In the genomic region with DNA sequence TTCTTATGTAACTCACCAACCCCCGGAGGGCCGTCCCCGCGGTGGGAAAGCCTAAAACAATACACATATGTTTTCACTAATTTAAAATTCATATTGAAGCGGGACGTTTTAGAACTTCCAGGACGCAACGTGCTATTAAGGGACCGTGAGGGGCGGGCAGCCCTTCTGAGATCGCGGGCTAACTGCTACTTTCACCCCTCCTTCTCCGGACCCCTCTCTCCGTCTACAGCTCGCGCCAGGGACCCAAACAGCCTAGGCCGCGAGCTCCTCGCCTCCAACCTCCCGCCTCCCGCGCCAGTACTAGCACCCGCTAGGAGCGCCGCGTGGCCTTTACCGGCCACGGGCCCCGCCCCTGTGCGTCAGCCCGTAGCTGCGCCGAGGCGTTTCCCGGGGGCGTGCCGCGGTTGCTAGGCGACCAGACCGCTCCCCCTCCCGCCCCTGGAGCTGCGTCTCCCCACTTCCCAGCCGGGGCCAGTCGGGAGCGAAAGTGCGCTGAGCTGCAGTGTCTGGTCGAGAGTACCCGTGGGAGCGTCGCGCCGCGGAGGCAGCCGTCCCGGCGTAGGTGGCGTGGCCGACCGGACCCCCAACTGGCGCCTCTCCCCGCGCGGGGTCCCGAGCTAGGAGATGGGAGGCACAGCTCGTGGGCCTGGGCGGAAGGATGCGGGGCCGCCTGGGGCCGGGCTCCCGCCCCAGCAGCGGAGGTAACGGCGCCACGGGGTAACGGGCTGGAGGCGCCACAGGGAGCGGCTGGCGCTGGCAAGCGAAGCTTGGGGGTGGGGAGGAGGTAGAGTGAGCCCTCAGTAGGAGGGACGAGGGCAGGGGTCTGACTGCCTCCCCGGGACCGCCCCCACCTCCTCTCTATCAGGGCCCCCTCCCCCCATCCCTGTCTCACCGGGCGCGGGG, we compare ENCODE assay signal across 1 cellular context.
TF ChIP-seq lines count a peak whose summit lies in the region.

DYRK3 (plus strand) TSS at position 457 of the 903 bp plus-strand sequence; CDS start at position 625, 168 bp downstream.

TF ChIP-seq in HepG2, 621 proteins besides CTCF, POLR2A, EP300 and RAD21 (continued from another document and continues in another):
- TF ChIP-seq, protein P1, sequence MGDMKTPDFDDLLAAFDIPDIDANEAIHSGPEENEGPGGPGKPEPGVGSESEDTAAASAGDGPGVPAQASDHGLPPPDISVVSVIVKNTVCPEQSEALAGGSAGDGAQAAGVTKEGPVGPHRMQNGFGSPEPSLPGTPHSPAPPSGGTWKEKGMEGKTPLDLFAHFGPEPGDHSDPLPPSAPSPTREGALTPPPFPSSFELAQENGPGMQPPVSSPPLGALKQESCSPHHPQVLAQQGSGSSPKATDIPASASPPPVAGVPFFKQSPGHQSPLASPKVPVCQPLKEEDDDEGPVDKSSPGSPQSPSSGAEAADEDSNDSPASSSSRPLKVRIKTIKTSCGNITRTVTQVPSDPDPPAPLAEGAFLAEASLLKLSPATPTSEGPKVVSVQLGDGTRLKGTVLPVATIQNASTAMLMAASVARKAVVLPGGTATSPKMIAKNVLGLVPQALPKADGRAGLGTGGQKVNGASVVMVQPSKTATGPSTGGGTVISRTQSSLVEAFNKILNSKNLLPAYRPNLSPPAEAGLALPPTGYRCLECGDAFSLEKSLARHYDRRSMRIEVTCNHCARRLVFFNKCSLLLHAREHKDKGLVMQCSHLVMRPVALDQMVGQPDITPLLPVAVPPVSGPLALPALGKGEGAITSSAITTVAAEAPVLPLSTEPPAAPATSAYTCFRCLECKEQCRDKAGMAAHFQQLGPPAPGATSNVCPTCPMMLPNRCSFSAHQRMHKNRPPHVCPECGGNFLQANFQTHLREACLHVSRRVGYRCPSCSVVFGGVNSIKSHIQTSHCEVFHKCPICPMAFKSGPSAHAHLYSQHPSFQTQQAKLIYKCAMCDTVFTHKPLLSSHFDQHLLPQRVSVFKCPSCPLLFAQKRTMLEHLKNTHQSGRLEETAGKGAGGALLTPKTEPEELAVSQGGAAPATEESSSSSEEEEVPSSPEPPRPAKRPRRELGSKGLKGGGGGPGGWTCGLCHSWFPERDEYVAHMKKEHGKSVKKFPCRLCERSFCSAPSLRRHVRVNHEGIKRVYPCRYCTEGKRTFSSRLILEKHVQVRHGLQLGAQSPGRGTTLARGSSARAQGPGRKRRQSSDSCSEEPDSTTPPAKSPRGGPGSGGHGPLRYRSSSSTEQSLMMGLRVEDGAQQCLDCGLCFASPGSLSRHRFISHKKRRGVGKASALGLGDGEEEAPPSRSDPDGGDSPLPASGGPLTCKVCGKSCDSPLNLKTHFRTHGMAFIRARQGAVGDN (CRISPR knock-in tag; IDR thresholded peaks at IDR 0.05), result peak; percentile 97
- no peak; the same call in 1 of the 2 replicates for TF ChIP-seq SPEN (CRISPR knock-in tag; IDR thresholded peaks at IDR 0.05; ENCODE audit: low read depth)
- TF ChIP-seq TP53 (CRISPR knock-in tag; conservative IDR thresholded peaks at IDR 0.05), result no peak
- peak; percentile 47; the same call in 1 of the 2 replicates for TF ChIP-seq ZNF749 (CRISPR knock-in tag; IDR thresholded peaks at IDR 0.05; ENCODE audit: borderline replicate concordance)
- TF ChIP-seq ZNF644 (CRISPR knock-in tag; IDR thresholded peaks at IDR 0.05; ENCODE audit: low read depth), result no peak
- no peak for TF ChIP-seq CEBPB (IDR thresholded peaks at IDR 0.05; ENCODE audit: borderline replicate concordance, low read depth, low read length)
- TF ChIP-seq RBM39 (IDR thresholded peaks at IDR 0.05; ENCODE audit: low read depth, low read length, poor library complexity, severe bottlenecking), result peak; percentile 78
- TF ChIP-seq CREBL2 (CRISPR knock-in tag; IDR thresholded peaks at IDR 0.05; ENCODE audit: borderline replicate concordance), result no peak
- no peak for TF ChIP-seq ZNF567 (CRISPR knock-in tag; IDR thresholded peaks at IDR 0.05; ENCODE audit: borderline replicate concordance)
- TF ChIP-seq, protein P2, sequence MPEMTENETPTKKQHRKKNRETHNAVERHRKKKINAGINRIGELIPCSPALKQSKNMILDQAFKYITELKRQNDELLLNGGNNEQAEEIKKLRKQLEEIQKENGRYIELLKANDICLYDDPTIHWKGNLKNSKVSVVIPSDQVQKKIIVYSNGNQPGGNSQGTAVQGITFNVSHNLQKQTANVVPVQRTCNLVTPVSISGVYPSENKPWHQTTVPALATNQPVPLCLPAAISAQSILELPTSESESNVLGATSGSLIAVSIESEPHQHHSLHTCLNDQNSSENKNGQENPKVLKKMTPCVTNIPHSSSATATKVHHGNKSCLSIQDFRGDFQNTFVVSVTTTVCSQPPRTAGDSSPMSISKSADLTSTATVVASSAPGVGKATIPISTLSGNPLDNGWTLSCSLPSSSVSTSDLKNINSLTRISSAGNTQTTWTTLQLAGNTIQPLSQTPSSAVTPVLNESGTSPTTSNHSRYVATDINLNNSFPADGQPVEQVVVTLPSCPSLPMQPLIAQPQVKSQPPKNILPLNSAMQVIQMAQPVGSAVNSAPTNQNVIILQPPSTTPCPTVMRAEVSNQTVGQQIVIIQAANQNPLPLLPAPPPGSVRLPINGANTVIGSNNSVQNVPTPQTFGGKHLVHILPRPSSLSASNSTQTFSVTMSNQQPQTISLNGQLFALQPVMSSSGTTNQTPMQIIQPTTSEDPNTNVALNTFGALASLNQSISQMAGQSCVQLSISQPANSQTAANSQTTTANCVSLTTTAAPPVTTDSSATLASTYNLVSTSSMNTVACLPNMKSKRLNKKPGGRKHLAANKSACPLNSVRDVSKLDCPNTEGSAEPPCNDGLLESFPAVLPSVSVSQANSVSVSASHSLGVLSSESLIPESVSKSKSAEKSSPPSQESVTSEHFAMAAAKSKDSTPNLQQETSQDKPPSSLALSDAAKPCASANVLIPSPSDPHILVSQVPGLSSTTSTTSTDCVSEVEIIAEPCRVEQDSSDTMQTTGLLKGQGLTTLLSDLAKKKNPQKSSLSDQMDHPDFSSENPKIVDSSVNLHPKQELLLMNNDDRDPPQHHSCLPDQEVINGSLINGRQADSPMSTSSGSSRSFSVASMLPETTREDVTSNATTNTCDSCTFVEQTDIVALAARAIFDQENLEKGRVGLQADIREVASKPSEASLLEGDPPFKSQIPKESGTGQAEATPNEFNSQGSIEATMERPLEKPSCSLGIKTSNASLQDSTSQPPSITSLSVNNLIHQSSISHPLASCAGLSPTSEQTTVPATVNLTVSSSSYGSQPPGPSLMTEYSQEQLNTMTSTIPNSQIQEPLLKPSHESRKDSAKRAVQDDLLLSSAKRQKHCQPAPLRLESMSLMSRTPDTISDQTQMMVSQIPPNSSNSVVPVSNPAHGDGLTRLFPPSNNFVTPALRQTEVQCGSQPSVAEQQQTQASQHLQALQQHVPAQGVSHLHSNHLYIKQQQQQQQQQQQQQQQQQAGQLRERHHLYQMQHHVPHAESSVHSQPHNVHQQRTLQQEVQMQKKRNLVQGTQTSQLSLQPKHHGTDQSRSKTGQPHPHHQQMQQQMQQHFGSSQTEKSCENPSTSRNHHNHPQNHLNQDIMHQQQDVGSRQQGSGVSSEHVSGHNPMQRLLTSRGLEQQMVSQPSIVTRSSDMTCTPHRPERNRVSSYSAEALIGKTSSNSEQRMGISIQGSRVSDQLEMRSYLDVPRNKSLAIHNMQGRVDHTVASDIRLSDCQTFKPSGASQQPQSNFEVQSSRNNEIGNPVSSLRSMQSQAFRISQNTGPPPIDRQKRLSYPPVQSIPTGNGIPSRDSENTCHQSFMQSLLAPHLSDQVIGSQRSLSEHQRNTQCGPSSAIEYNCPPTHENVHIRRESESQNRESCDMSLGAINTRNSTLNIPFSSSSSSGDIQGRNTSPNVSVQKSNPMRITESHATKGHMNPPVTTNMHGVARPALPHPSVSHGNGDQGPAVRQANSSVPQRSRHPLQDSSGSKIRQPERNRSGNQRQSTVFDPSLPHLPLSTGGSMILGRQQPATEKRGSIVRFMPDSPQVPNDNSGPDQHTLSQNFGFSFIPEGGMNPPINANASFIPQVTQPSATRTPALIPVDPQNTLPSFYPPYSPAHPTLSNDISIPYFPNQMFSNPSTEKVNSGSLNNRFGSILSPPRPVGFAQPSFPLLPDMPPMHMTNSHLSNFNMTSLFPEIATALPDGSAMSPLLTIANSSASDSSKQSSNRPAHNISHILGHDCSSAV (CRISPR knock-in tag; IDR thresholded peaks at IDR 0.05; ENCODE audit: borderline replicate concordance), result no peak
- peak; percentile 75; the same call in 1 of the 2 replicates for TF ChIP-seq HINFP (CRISPR knock-in tag; IDR thresholded peaks at IDR 0.05; ENCODE audit: low read depth)
- TF ChIP-seq, protein P3, sequence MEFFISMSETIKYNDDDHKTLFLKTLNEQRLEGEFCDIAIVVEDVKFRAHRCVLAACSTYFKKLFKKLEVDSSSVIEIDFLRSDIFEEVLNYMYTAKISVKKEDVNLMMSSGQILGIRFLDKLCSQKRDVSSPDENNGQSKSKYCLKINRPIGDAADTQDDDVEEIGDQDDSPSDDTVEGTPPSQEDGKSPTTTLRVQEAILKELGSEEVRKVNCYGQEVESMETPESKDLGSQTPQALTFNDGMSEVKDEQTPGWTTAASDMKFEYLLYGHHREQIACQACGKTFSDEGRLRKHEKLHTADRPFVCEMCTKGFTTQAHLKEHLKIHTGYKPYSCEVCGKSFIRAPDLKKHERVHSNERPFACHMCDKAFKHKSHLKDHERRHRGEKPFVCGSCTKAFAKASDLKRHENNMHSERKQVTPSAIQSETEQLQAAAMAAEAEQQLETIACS (CRISPR knock-in tag; IDR thresholded peaks at IDR 0.05), result no peak
- TF ChIP-seq ZNF510 (CRISPR knock-in tag; IDR thresholded peaks at IDR 0.05; ENCODE audit: low read depth), result peak; percentile 94; the same call in 1 of the 2 replicates
- TF ChIP-seq, protein P4, sequence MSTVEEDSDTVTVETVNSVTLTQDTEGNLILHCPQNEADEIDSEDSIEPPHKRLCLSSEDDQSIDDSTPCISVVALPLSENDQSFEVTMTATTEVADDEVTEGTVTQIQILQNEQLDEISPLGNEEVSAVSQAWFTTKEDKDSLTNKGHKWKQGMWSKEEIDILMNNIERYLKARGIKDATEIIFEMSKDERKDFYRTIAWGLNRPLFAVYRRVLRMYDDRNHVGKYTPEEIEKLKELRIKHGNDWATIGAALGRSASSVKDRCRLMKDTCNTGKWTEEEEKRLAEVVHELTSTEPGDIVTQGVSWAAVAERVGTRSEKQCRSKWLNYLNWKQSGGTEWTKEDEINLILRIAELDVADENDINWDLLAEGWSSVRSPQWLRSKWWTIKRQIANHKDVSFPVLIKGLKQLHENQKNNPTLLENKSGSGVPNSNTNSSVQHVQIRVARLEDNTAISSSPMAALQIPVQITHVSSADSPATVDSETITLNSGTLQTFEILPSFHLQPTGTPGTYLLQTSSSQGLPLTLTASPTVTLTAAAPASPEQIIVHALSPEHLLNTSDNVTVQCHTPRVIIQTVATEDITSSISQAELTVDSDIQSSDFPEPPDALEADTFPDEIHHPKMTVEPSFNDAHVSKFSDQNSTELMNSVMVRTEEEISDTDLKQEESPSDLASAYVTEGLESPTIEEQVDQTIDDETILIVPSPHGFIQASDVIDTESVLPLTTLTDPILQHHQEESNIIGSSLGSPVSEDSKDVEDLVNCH (CRISPR knock-in tag; IDR thresholded peaks at IDR 0.05), result 0 out of 2 replicates have a peak, but pooled peaks have one; percentile 49
- no peak for TF ChIP-seq ZNF263 (CRISPR knock-in tag; IDR thresholded peaks at IDR 0.05)
- peak; percentile 74 for TF ChIP-seq ZNF574 (CRISPR knock-in tag; IDR thresholded peaks at IDR 0.05)
- 0 out of 2 replicates have a peak, but pooled peaks have one; percentile 42 for TF ChIP-seq ZNF101 (CRISPR knock-in tag; IDR thresholded peaks at IDR 0.05; ENCODE audit: borderline replicate concordance, low read depth)
- no peak for TF ChIP-seq MIER3 (CRISPR knock-in tag; IDR thresholded peaks at IDR 0.05; ENCODE audit: borderline replicate concordance)
- TF ChIP-seq FOXC1 (CRISPR knock-in tag; IDR thresholded peaks at IDR 0.05; ENCODE audit: borderline replicate concordance), result peak; percentile 71; the same call in 1 of the 2 replicates
- peak; percentile 30 for TF ChIP-seq YY1 (IDR thresholded peaks at IDR 0.05; ENCODE audit: insufficient read depth, insufficient replicate concordance, low read depth, low read length)
- no peak for TF ChIP-seq ZFP62 (CRISPR knock-in tag; IDR thresholded peaks at IDR 0.05)
- TF ChIP-seq NCOA5 (CRISPR knock-in tag; IDR thresholded peaks at IDR 0.05), result no peak
- TF ChIP-seq HIVEP1 (CRISPR knock-in tag; IDR thresholded peaks at IDR 0.05), result peak; percentile 80
- TF ChIP-seq ZNF883 (CRISPR knock-in tag; IDR thresholded peaks at IDR 0.05; ENCODE audit: not compliant biosample characterization), result no peak
- TF ChIP-seq ZNF260 (CRISPR knock-in tag; IDR thresholded peaks at IDR 0.05; ENCODE audit: borderline replicate concordance, low read depth), result peak; percentile 75; the same call in 1 of the 2 replicates
- 0 out of 2 replicates have a peak, but pooled peaks have one; percentile 34 for TF ChIP-seq PPARG (CRISPR knock-in tag; conservative IDR thresholded peaks at IDR 0.05)
